In the genomic region with DNA sequence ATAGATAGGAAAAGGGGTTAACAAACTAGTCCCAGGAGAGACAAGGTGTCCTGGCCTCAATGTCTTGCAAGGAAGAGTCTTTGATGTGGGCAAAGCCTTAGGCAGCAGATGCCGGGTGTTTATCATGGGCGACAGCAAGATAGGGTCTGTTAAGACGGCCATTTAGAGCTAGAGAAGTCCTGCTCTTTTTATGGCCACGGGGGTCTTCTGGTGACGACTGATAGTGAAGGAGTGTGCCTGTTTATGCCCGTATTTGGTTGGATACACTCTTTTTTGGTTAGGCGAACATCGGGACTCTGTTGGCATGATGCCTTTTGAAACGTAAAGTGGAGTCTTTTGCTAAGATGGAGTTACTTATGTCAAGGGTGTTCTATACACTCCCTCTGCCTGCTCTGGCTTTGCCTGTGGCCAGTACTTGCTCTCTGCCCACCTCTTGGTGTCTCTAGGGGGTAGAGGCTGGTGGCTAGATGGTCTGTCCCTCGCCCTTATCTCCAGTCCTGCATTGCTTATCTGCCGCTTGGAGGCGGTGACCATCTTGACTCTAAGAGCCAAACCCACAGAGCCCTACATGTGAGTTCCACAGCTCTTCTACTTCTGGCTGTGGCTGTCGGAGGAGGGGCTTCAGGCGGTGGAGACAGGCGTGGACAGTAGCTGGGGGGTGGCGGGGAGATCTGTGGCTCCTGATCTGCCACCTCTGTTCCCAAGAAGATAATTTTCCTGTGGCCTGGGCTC, we compare ENCODE assay signal across 8 cellular contexts. TPM values are rescaled to one million over a fixed set of nuclear protein-coding genes. Genes with fewer than 3 reads are reported as not detected.
DNase-seq lines count a peak whose midpoint lies in the region; ATAC-seq and TF ChIP-seq lines count a peak whose summit lies in the region.

No MANE protein-coding gene starts in this region.

- H3K27me3 Mint-ChIP-seq in HFFc6 (ENCODE audit: insufficient read depth): no peaks in the 10 kb centered on the region

- H3K36me3 ChIP-seq in gastroesophageal sphincter: no peaks in the 10 kb centered on the region
- no peaks in the 10 kb centered on the region for H3K36me3 ChIP-seq in smooth muscle cell (ENCODE audit: low read depth)

- H2AFZ ChIP-seq in smooth muscle cell (ENCODE audit: low read depth): peak overlapping the region; percentile 87

- peak overlapping the region; percentile 93 for H3K4me2 ChIP-seq in smooth muscle cell

- no peaks in the 10 kb centered on the region for H4K20me1 ChIP-seq in smooth muscle cell (ENCODE audit: low read depth)

- H3K27ac Mint-ChIP-seq in HFFc6: peak overlapping the region; percentile 84

- WGBS in gastroesophageal sphincter (ENCODE audit: low coverage in 1 of 2), 2 donors: 80 to 88% methylated on average over 9 to 11 of the region's 16 CpGs
- WGBS in smooth muscle cell (ENCODE audit: low lambda C conversion rate): 88% methylated on average over 16 of the region's 16 CpGs

- no peaks in the 10 kb centered on the region for H3F3A ChIP-seq in smooth muscle cell (ENCODE audit: low read depth)

- peak overlapping the region; percentile 95 for H3K4me3 Mint-ChIP-seq in HFFc6

- H3K9ac ChIP-seq in smooth muscle cell (ENCODE audit: low read depth): no peak overlapping the region

- no peak for TF ChIP-seq EP300 in gastroesophageal sphincter (IDR thresholded peaks at IDR 0.05)

- H3K4me3 ChIP-seq in WI38 (ENCODE audit: low read depth, low read length): peak overlapping the region; percentile 78
- H3K4me3 ChIP-seq in gastroesophageal sphincter: peak overlapping the region; percentile 50 to 64
- peak overlapping the region; percentile 87 for H3K4me3 ChIP-seq in smooth muscle cell

- peaks cover 34% of the 10 kb centered on the region for H3K4me1 Mint-ChIP-seq in HFFc6 (ENCODE audit: low read depth)

- TF ChIP-seq POLR2A in gastroesophageal sphincter (IDR thresholded peaks at IDR 0.05): no peak

- ATAC-seq in gastroesophageal sphincter: no peak
- ATAC-seq in GM18519 (IDR thresholded peaks at IDR 0.05; ENCODE audit: low FRiP score, unreplicated experiment): no peak

- H3K27ac ChIP-seq in gastroesophageal sphincter (peak overlapping the region in 3 of 4 donors; percentile 70 to 83 (median 81)), smooth muscle cell (ENCODE audit: low read depth) (peak overlapping the region; percentile 21)

- H3K27me3 ChIP-seq in gastroesophageal sphincter: no peaks in the 10 kb centered on the region
- no peaks in the 10 kb centered on the region for H3K27me3 ChIP-seq in smooth muscle cell (ENCODE audit: low read depth)

- peaks cover 0 to 24% (median 3%) of the 10 kb centered on the region in 3 donors for H3K4me1 ChIP-seq in gastroesophageal sphincter
- peaks cover 5% of the 10 kb centered on the region for H3K4me1 ChIP-seq in smooth muscle cell (ENCODE audit: low read depth)

- no peaks in the 10 kb centered on the region; the same call in 1 of the 2 replicates for H3K36me3 Mint-ChIP-seq in HFFc6 (ENCODE audit: low read depth)

- H3K9me3 ChIP-seq in gastroesophageal sphincter (no peaks in the 10 kb centered on the region), smooth muscle cell (replicated peaks; ENCODE audit: low read depth) (no peaks in the 10 kb centered on the region)

- DNase-seq in HFFc6 (no peak), smooth muscle cell (lab: John Stamatoyannopoulos, UW; ENCODE audit: unreplicated experiment) (no peak), NCI-H146 treated with DMSO at 0.1 percent for 48 hours (lab: John Stamatoyannopoulos, UW; ENCODE audit: unreplicated experiment) (no peak), retina (no peak)
- DNase-seq in stimulated activated CD4-positive, alpha-beta T cell treated with anti-CD3 and anti-CD28 coated beads, Interleukin-4, amount 100 ng/mL, for 1 hour: no peak

- H3K9me3 Mint-ChIP-seq in HFFc6: no peaks in the 10 kb centered on the region

- H3K79me2 ChIP-seq in smooth muscle cell (ENCODE audit: low read depth): no peaks in the 10 kb centered on the region

- TF ChIP-seq CTCF in HFFc6 (IDR thresholded peaks at IDR 0.05) (no peak), WI38 (IDR thresholded peaks at IDR 0.05; ENCODE audit: low read depth, low read length) (no peak), gastroesophageal sphincter (IDR thresholded peaks at IDR 0.05) (no peak), smooth muscle cell (IDR thresholded peaks at IDR 0.05; ENCODE audit: borderline replicate concordance, insufficient read depth, poor library complexity, severe bottlenecking) (no peak)

RNA-seq across cellular contexts. Expression of gene ZBTB38, which starts 55.8 kb away (rescaled TPM):
- 100 to 1,000 TPM; 146 to 172 (median 158) TPM for total RNA-seq in HFFc6 (2021; fragmentation: NEBNext Ultra II Directional; extraction: Animal tissue kit (Norgen Biotek cat#: 25700))
- total RNA-seq in gastroesophageal sphincter: 100 to 1,000 TPM; 183 to 225 (median 203) TPM
- total RNA-seq in smooth muscle cell: 68.0 and 108 TPM in 2 replicates
- polyA plus RNA-seq in smooth muscle cell: 21.7 and 22.2 TPM in 2 replicates
